Comparison of ENCODE assay signal across 23 cellular contexts in the genomic region with DNA sequence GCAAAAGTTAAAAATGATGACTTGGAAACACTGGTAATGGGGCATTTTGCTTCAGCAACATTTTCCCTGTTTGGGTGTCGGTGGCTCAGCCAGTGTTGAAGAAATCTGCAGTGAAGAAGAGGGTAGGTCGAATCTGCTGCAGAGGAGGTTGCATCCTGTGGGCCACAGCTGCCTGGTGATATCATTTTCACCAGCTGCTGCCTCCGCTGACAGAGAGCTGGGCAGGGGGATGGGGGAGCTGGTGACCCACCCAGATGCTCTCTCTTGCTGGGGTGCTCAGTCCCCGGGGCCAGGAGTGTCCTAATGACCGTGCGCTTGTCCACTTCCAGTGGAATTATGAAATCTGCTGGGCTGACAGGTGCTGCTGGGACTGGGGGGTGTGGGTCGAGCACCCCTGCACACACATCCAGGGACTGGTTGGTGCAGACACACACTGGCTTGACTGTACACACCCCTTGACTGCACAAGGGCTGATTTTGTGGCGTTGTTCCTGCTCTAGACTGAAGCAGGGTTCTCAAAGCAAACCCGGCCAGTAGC.
DNase-seq lines count a peak whose midpoint lies in the region; ATAC-seq, FAIRE-seq and TF ChIP-seq lines count a peak whose summit lies in the region.
"Had no signal": no experiment of that assay in that cellular context is flagged by ENCODE, and none has a peak within 500 bp of the region (broad histone marks: within the 10 kb centered on the region; RNA-seq: fewer than 3 reads in every experiment).

No MANE protein-coding gene starts in this region.

- TF ChIP-seq CTCF in DND-41 (IDR thresholded peaks at IDR 0.05; ENCODE audit: borderline replicate concordance, extremely low read depth, low read length, poor library complexity, severe bottlenecking) (no peak), bronchial epithelial cell (IDR thresholded peaks at IDR 0.05; ENCODE audit: insufficient read depth, low read length, severe bottlenecking) (no peak), left lung (IDR thresholded peaks at IDR 0.05) (no peak)

- H3K4me1 ChIP-seq in BLaER1 (peaks cover 67% of the 10 kb centered on the region), DND-41 (ENCODE audit: insufficient read depth, low read length) (peaks cover 10% of the 10 kb centered on the region), left lung (no peaks in the 10 kb centered on the region)
- H3K4me1 ChIP-seq: A549, SJCRH30 had no signal

- no peak overlapping the region for H3K27ac ChIP-seq in BLaER1
- H3K27ac ChIP-seq in DND-41 (ENCODE audit: low read length) = no peak overlapping the region
- no peak overlapping the region for H3K27ac ChIP-seq in left lung
- H3K27ac ChIP-seq: A549, SJCRH30 had no signal

- intact Hi-C loops in left lung (cut with DNase I) = no loop called here

- H3K27me3 ChIP-seq in BLaER1 (no peaks in the 10 kb centered on the region), DND-41 (ENCODE audit: insufficient read depth, low read length, poor library complexity) (peaks cover 5% of the 10 kb centered on the region), bronchial epithelial cell (ENCODE audit: control insufficient read depth, insufficient read depth, low read length) (no peaks in the 10 kb centered on the region), left lung (peaks cover 0 to 18% of the 10 kb centered on the region in 2 donors)
- H3K27me3 ChIP-seq: SJCRH30 had no signal

- H3K36me3 ChIP-seq in BLaER1 (no peaks in the 10 kb centered on the region), DND-41 (ENCODE audit: insufficient read depth, low read length) (no peaks in the 10 kb centered on the region), bronchial epithelial cell (ENCODE audit: control insufficient read depth, insufficient read depth, low read length) (no peaks in the 10 kb centered on the region), left lung (no peaks in the 10 kb centered on the region)
- H3K36me3 ChIP-seq: SJCRH30 had no signal

- H3K79me2 ChIP-seq in DND-41 (ENCODE audit: insufficient read depth, low read length) = no peaks in the 10 kb centered on the region

- no peak overlapping the region for H2AFZ ChIP-seq in DND-41 (ENCODE audit: low read depth, low read length)

- H3K4me2 ChIP-seq in BLaER1 = peak overlapping the region; percentile 48
- no peak overlapping the region for H3K4me2 ChIP-seq in DND-41 (ENCODE audit: insufficient read depth, low read length)
- H3K4me2 ChIP-seq: A549 had no signal

- DNase-seq in DND-41 (peak; percentile 61), bronchial epithelial cell (ENCODE audit: low read depth) (no peak), left kidney (ENCODE audit: low read depth, low spot score) (peak; percentile 34), left lung (no peak)
- DNase-seq: CD8-positive, alpha-beta memory T cell; DMS 273 treated with DMSO at 0.1 percent for 48 hours; DMS79; GF-D8; Kasumi-1; NCI-H1092 treated with DMSO at 0.1 percent for 48 hours; NCI-H1436; NCI-H187 treated with DMSO at 0.1 percent for 48 hours; NCI-H446; NCI-H524 treated with DMSO at 0.1 percent for 48 hours; NCI-H774 had no signal

- H4K20me1 ChIP-seq in BLaER1 = no peaks in the 10 kb centered on the region
- no peaks in the 10 kb centered on the region for H4K20me1 ChIP-seq in DND-41 (ENCODE audit: insufficient read depth, low read length)

- H3K4me3 ChIP-seq in BLaER1 (no peak overlapping the region), DND-41 (ENCODE audit: low read depth in 1 of 2, low read length in 2 of 2) (no peak overlapping the region), bronchial epithelial cell (ENCODE audit: low read depth, low read length) (no peak overlapping the region), left lung (no peak overlapping the region)
- H3K4me3 ChIP-seq: A549, SJCRH30 had no signal

- H3K9me3 ChIP-seq in BLaER1 (no peaks in the 10 kb centered on the region), DND-41 (ENCODE audit: insufficient read depth, low read length, severe bottlenecking) (no peaks in the 10 kb centered on the region), left lung (no peaks in the 10 kb centered on the region)
- H3K9me3 ChIP-seq: A549, SJCRH30 had no signal

- FAIRE-seq in bronchial epithelial cell (lab: Jason Lieb, UNC) = peak; percentile 66
- FAIRE-seq: A549, GM12891, RCC 7860 had no signal

- H3K9ac ChIP-seq in BLaER1 = no peak overlapping the region
- no peak overlapping the region for H3K9ac ChIP-seq in DND-41 (ENCODE audit: low read depth, low read length)

- ATAC-seq in DND-41 (ENCODE audit: insufficient read depth, low read depth) (peak; percentile 59), left lung (no peak), GM19455 (IDR thresholded peaks at IDR 0.05; ENCODE audit: unreplicated experiment) (no peak), HG03196 (IDR thresholded peaks at IDR 0.05; ENCODE audit: unreplicated experiment) (no peak)
- ATAC-seq: SK-N-SH treated with all-trans-retinoic acid at 6 μM for 48 hours had no signal

Comparison
In these comparisons a context has a peak if more than half of its experiments do, and no peak if none do; other contexts are left out.
1. DNase-seq: peak in DND-41 (single experiment) and left kidney (single experiment); none in bronchial epithelial cell (single experiment) and left lung (0 of 2).